In genomic region chr3:15860014-15860934, GRCh38 we compare ENCODE assay signal across 8 cellular contexts.
DNase-seq lines count a peak whose midpoint lies in the region; ATAC-seq and TF ChIP-seq lines count a peak whose summit lies in the region.

No MANE protein-coding gene starts in this region.

- POLR2A ChIA-PET in activated CD8-positive, alpha-beta T cell treated with anti-CD3 and anti-CD28 coated beads, Interleukin-2, amount 10 ng/mL, durations not matched to agents 7 days and 5 days (lab: Charles Lee) = no interaction called here
- POLR2A ChIA-PET in naive thymus-derived CD8-positive, alpha-beta T cell (lab: Charles Lee) = interaction anchor here (0.6 to 1.3 kb wide), 3 partner anchors 31 to 258 kb away, joined by 3 to 4 read pairs (median 3); partner anchors contain the start of genes BTD and HACL1

- TF ChIP-seq CTCF in fibroblast of mammary gland (conservative IDR thresholded peaks at IDR 0.05; ENCODE audit: control insufficient read depth, insufficient read depth, low read depth, low read length) = no peak

- peaks cover 34% of the 10 kb centered on the region for H3K4me1 Mint-ChIP-seq in activated CD8-positive, alpha-beta T cell treated with anti-CD3 and anti-CD28 coated beads, Interleukin-2, amount 10 ng/mL, durations not matched to agents 7 days and 5 days (ENCODE audit: low read depth)
- peaks cover 11 to 39% (median 33%) of the 10 kb centered on the region in 4 donors for H3K4me1 Mint-ChIP-seq in naive thymus-derived CD8-positive, alpha-beta T cell

- H3K27me3 Mint-ChIP-seq in activated CD8-positive, alpha-beta T cell treated with anti-CD3 and anti-CD28 coated beads, Interleukin-2, amount 10 ng/mL, durations not matched to agents 7 days and 5 days (ENCODE audit: low read depth) = peaks cover 2% of the 10 kb centered on the region
- no peaks in the 10 kb centered on the region for H3K27me3 Mint-ChIP-seq in naive thymus-derived CD8-positive, alpha-beta T cell

- H3K36me3 Mint-ChIP-seq in activated CD8-positive, alpha-beta T cell treated with anti-CD3 and anti-CD28 coated beads, Interleukin-2, amount 10 ng/mL, durations not matched to agents 7 days and 5 days (ENCODE audit: low read depth) = peaks cover 12% of the 10 kb centered on the region
- peaks cover 0 to 2% (median 2%) of the 10 kb centered on the region in 3 donors for H3K36me3 Mint-ChIP-seq in naive thymus-derived CD8-positive, alpha-beta T cell

- peak in 12 of 14 donors; percentile 18 to 83 (median 59) for DNase-seq in C1 segment of cervical spinal cord (lab: John Stamatoyannopoulos, UW)
- peak; percentile 61 for DNase-seq in NCI-H226
- DNase-seq in activated CD8-positive, alpha-beta T cell treated with anti-CD3 and anti-CD28 coated beads, Interleukin-2, amount 10 ng/mL, durations not matched to agents 7 days and 5 days = peak; percentile 24
- DNase-seq in fibroblast of mammary gland (ENCODE audit: low read depth) = peak; percentile 49
- peak in 4 of 10 donors; percentile 1 to 19 (median 12) for DNase-seq in naive thymus-derived CD8-positive, alpha-beta T cell

- H3K27ac Mint-ChIP-seq in activated CD8-positive, alpha-beta T cell treated with anti-CD3 and anti-CD28 coated beads, Interleukin-2, amount 10 ng/mL, durations not matched to agents 7 days and 5 days = peak overlapping the region; percentile 77
- H3K27ac Mint-ChIP-seq in naive thymus-derived CD8-positive, alpha-beta T cell = peak overlapping the region; percentile 18 to 94 (median 79)

- H3K27me3 ChIP-seq in thymus (ENCODE audit: control insufficient read depth, insufficient read depth) = no peaks in the 10 kb centered on the region

- H3K9me3 ChIP-seq in thymus (ENCODE audit: control insufficient read depth) = no peaks in the 10 kb centered on the region

- ATAC-seq in GM18907 (IDR thresholded peaks at IDR 0.05; ENCODE audit: unreplicated experiment) (peak; percentile 56), HG03066 (IDR thresholded peaks at IDR 0.05; ENCODE audit: low read depth, unreplicated experiment) (peak; percentile 48)
- ATAC-seq in activated CD8-positive, alpha-beta T cell treated with anti-CD3 and anti-CD28 coated beads, Interleukin-2, amount 10 ng/mL, durations not matched to agents 7 days and 5 days = peak; percentile 74
- peak; percentile 62 to 66 for ATAC-seq in naive thymus-derived CD8-positive, alpha-beta T cell

- 2% methylated on average over 55 of the region's 55 CpGs for WGBS in thymus

- H3K4me1 ChIP-seq in thymus (ENCODE audit: control insufficient read depth, insufficient read depth, low read length) = peaks cover 7% of the 10 kb centered on the region

- peaks cover 6% of the 10 kb centered on the region for H3K9me3 Mint-ChIP-seq in activated CD8-positive, alpha-beta T cell treated with anti-CD3 and anti-CD28 coated beads, Interleukin-2, amount 10 ng/mL, durations not matched to agents 7 days and 5 days (ENCODE audit: insufficient read depth)
- no peaks in the 10 kb centered on the region for H3K9me3 Mint-ChIP-seq in naive thymus-derived CD8-positive, alpha-beta T cell

- H3K4me3 ChIP-seq in fibroblast of mammary gland (ENCODE audit: control insufficient read depth, low read depth, low read length) (peak overlapping the region; percentile 72), thymus (ENCODE audit: low read length) (peak overlapping the region; percentile 72)

- peak overlapping the region; percentile 74 for H3K27ac ChIP-seq in thymus (ENCODE audit: low read depth)

- H3K4me3 Mint-ChIP-seq in activated CD8-positive, alpha-beta T cell treated with anti-CD3 and anti-CD28 coated beads, Interleukin-2, amount 10 ng/mL, durations not matched to agents 7 days and 5 days = peak overlapping the region; percentile 75
- H3K4me3 Mint-ChIP-seq in naive thymus-derived CD8-positive, alpha-beta T cell = peak overlapping the region; percentile 80 to 94 (median 88)

- CTCF ChIA-PET in activated CD8-positive, alpha-beta T cell treated with anti-CD3 and anti-CD28 coated beads, Interleukin-2, amount 10 ng/mL, durations not matched to agents 7 days and 5 days (lab: Charles Lee) = no interaction called here

- H3K36me3 ChIP-seq in thymus (ENCODE audit: control insufficient read depth, insufficient read depth) = no peaks in the 10 kb centered on the region
